ENCODE assay signal across 31 cellular contexts in genomic region chr7:35334511-35334910, GRCh38.
A peak's percentile ranks its signal among the peaks of the same experiment; 100 is the strongest.
DNase-seq lines count a peak whose midpoint lies in the region; ATAC-seq and TF ChIP-seq lines count a peak whose summit lies in the region.
"Had no signal": no experiment of that assay in that cellular context is flagged by ENCODE, and none has a peak within 500 bp of the region (broad histone marks: within the 10 kb centered on the region; RNA-seq: fewer than 3 reads in every experiment).

No MANE protein-coding gene starts in this region.

- H3K9ac ChIP-seq in PC-3 (ENCODE audit: low read length) (no peak overlapping the region), smooth muscle cell (ENCODE audit: low read depth) (no peak overlapping the region)

- WGBS in smooth muscle cell (ENCODE audit: low lambda C conversion rate): 12% methylated on average over 3 of the region's 3 CpGs

- peaks cover 3% of the 10 kb centered on the region for H3K27me3 Mint-ChIP-seq in activated CD4-positive, alpha-beta T cell treated with anti-CD3 and anti-CD28 coated beads, Interleukin-2, amount 10 ng/mL, durations not matched to agents 24 days and 14 days
- peaks cover 5% of the 10 kb centered on the region for H3K27me3 Mint-ChIP-seq in activated CD4-positive, alpha-beta T cell treated with anti-CD3 and anti-CD28 coated beads, Interleukin-2, amount 10 ng/mL, durations not matched to agents 7 days and 5 days

- H4K20me1 ChIP-seq in PC-3 (ENCODE audit: low read length) (no peaks in the 10 kb centered on the region), smooth muscle cell (ENCODE audit: low read depth) (no peaks in the 10 kb centered on the region)

- H3K27ac Mint-ChIP-seq in activated CD4-positive, alpha-beta T cell treated with anti-CD3 and anti-CD28 coated beads, Interleukin-2, amount 10 ng/mL, durations not matched to agents 24 days and 14 days: no peak overlapping the region
- no peak overlapping the region for H3K27ac Mint-ChIP-seq in activated CD4-positive, alpha-beta T cell treated with anti-CD3 and anti-CD28 coated beads, Interleukin-2, amount 10 ng/mL, durations not matched to agents 7 days and 5 days
- H3K27ac Mint-ChIP-seq: activated CD8-positive, alpha-beta T cell treated with anti-CD3 and anti-CD28 coated beads, Interleukin-2, amount 10 ng/mL, durations not matched to agents 7 days and 5 days; activated naive CD4-positive, alpha-beta T cell treated with anti-CD3 and anti-CD28 coated beads, Interleukin-2, amount 50 U/mL, for 24 hours; activated T-helper 2 cell treated with anti-CD3 and anti-CD28 coated beads, Interferon-gamma antibody, Interleukin-2, Interleukin-4, amounts not matched to agents 10 μg/mL and 5 μg/mL and 100 μg/mL, durations not matched to agents 14 hours and 24 hours and 36 hours; naive thymus-derived CD8-positive, alpha-beta T cell; T-cell had no signal

- CTCF ChIA-PET in activated CD4-positive, alpha-beta T cell treated with anti-CD3 and anti-CD28 coated beads, Interleukin-2, amount 10 ng/mL, durations not matched to agents 7 days and 5 days (lab: Charles Lee): no interaction called here
- CTCF ChIA-PET in PC-3 (lab: Charles Lee): no interaction called here

- intact Hi-C loops in activated CD4-positive, alpha-beta T cell treated with anti-CD3 and anti-CD28 coated beads, Interleukin-2, amount 10 ng/mL, durations not matched to agents 24 days and 14 days (cut with micrococcal nuclease): no loop called here
- intact Hi-C loops in PC-3 (cut with micrococcal nuclease): no loop called here

- H3K9me3 ChIP-seq in PC-3 (ENCODE audit: low read length) (no peaks in the 10 kb centered on the region), smooth muscle cell (replicated peaks; ENCODE audit: low read depth) (no peaks in the 10 kb centered on the region)
- H3K9me3 ChIP-seq: A549, BE2C, gastrocnemius medialis, Peyer's patch, transverse colon had no signal

- H3K4me2 ChIP-seq in PC-3 (ENCODE audit: low read length) (no peak overlapping the region), smooth muscle cell (peak overlapping the region; percentile 33)
- H3K4me2 ChIP-seq: A549 had no signal

- H3K4me3 ChIP-seq in PC-3 (ENCODE audit: low read length) (no peak overlapping the region), epithelial cell of esophagus (ENCODE audit: low read length) (no peak overlapping the region), smooth muscle cell (no peak overlapping the region)
- H3K4me3 ChIP-seq: A549, gastrocnemius medialis, Peyer's patch, skin epidermis, transverse colon had no signal

- ATAC-seq in PC-3: no peak; the same call in 1 of the 2 replicates
- ATAC-seq: A549; activated CD4-positive, CD25-positive, alpha-beta regulatory T cell treated with anti-CD3 and anti-CD28 coated beads, Interleukin-2, amount 50 U/mL, for 24 hours; activated CD8-positive, alpha-beta T cell treated with anti-CD3 and anti-CD28 coated beads, Interleukin-2, amount 10 ng/mL, durations not matched to agents 7 days and 5 days; gastrocnemius medialis; HCT116; naive thymus-derived CD8-positive, alpha-beta T cell; T-cell had no signal

- H3K4me3 Mint-ChIP-seq in activated CD4-positive, alpha-beta T cell treated with anti-CD3 and anti-CD28 coated beads, Interleukin-2, amount 10 ng/mL, durations not matched to agents 24 days and 14 days: no peak overlapping the region
- no peak overlapping the region for H3K4me3 Mint-ChIP-seq in activated CD4-positive, alpha-beta T cell treated with anti-CD3 and anti-CD28 coated beads, Interleukin-2, amount 10 ng/mL, durations not matched to agents 7 days and 5 days
- H3K4me3 Mint-ChIP-seq: activated CD8-positive, alpha-beta T cell treated with anti-CD3 and anti-CD28 coated beads, Interleukin-2, amount 10 ng/mL, durations not matched to agents 7 days and 5 days; activated naive CD4-positive, alpha-beta T cell treated with anti-CD3 and anti-CD28 coated beads, Interleukin-2, amount 50 U/mL, for 24 hours; naive thymus-derived CD8-positive, alpha-beta T cell; T-cell had no signal

- H3K36me3 ChIP-seq in PC-3 (ENCODE audit: low read depth, low read length) (no peaks in the 10 kb centered on the region), smooth muscle cell (ENCODE audit: low read depth) (no peaks in the 10 kb centered on the region)
- H3K36me3 ChIP-seq: BE2C, gastrocnemius medialis, Peyer's patch, transverse colon had no signal

- H3F3A ChIP-seq in PC-3 (ENCODE audit: low read length, unreplicated experiment): no peaks in the 10 kb centered on the region
- H3F3A ChIP-seq in smooth muscle cell (ENCODE audit: low read depth): peaks cover 29% of the 10 kb centered on the region

- H3K4me1 ChIP-seq in PC-3 (ENCODE audit: insufficient read depth, low read length): no peaks in the 10 kb centered on the region
- H3K4me1 ChIP-seq in smooth muscle cell (ENCODE audit: low read depth): peaks cover 6% of the 10 kb centered on the region
- H3K4me1 ChIP-seq: A549, gastrocnemius medialis, Peyer's patch, transverse colon had no signal

- H2AFZ ChIP-seq in PC-3 (ENCODE audit: low read length) (no peak overlapping the region), smooth muscle cell (ENCODE audit: low read depth) (no peak overlapping the region)

- POLR2A ChIA-PET in activated CD4-positive, alpha-beta T cell treated with anti-CD3 and anti-CD28 coated beads, Interleukin-2, amount 10 ng/mL, durations not matched to agents 7 days and 5 days (lab: Charles Lee): no interaction called here
- POLR2A ChIA-PET in PC-3 (lab: Charles Lee; ENCODE audit: unreplicated experiment): no interaction called here

- BruUV-seq in PC-3 (replicated peaks; lab: Mats Ljungman, UMichigan): no TSS peak

- H3K9me2 ChIP-seq in PC-3 (replicated peaks; ENCODE audit: low read length): no peaks in the 10 kb centered on the region

- H3K9me3 Mint-ChIP-seq in activated CD4-positive, alpha-beta T cell treated with anti-CD3 and anti-CD28 coated beads, Interleukin-2, amount 10 ng/mL, durations not matched to agents 24 days and 14 days: no peaks in the 10 kb centered on the region
- H3K9me3 Mint-ChIP-seq in activated CD4-positive, alpha-beta T cell treated with anti-CD3 and anti-CD28 coated beads, Interleukin-2, amount 10 ng/mL, durations not matched to agents 7 days and 5 days: no peaks in the 10 kb centered on the region
- H3K9me3 Mint-ChIP-seq: activated naive CD4-positive, alpha-beta T cell treated with anti-CD3 and anti-CD28 coated beads, Interleukin-2, amount 50 U/mL, for 24 hours; activated T-helper 2 cell treated with anti-CD3 and anti-CD28 coated beads, Interferon-gamma antibody, Interleukin-2, Interleukin-4, amounts not matched to agents 10 μg/mL and 5 μg/mL and 100 μg/mL, durations not matched to agents 14 hours and 24 hours and 36 hours; naive thymus-derived CD8-positive, alpha-beta T cell; T-cell had no signal

- no peaks in the 10 kb centered on the region for H3K36me3 Mint-ChIP-seq in activated CD4-positive, alpha-beta T cell treated with anti-CD3 and anti-CD28 coated beads, Interleukin-2, amount 10 ng/mL, durations not matched to agents 24 days and 14 days (ENCODE audit: low read depth)
- no peaks in the 10 kb centered on the region for H3K36me3 Mint-ChIP-seq in activated CD4-positive, alpha-beta T cell treated with anti-CD3 and anti-CD28 coated beads, Interleukin-2, amount 10 ng/mL, durations not matched to agents 7 days and 5 days (ENCODE audit: low read depth)
- H3K36me3 Mint-ChIP-seq: activated naive CD4-positive, alpha-beta T cell treated with anti-CD3 and anti-CD28 coated beads, Interleukin-2, amount 50 U/mL, for 24 hours; naive thymus-derived CD8-positive, alpha-beta T cell; T-cell had no signal

- H3K27me3 ChIP-seq in PC-3 (ENCODE audit: low read length): peaks cover 29% of the 10 kb centered on the region
- H3K27me3 ChIP-seq in smooth muscle cell (ENCODE audit: low read depth): no peaks in the 10 kb centered on the region
- H3K27me3 ChIP-seq: BE2C, gastrocnemius medialis, Peyer's patch, transverse colon had no signal

- H3K4me1 Mint-ChIP-seq in activated CD4-positive, alpha-beta T cell treated with anti-CD3 and anti-CD28 coated beads, Interleukin-2, amount 10 ng/mL, durations not matched to agents 24 days and 14 days: no peaks in the 10 kb centered on the region
- H3K4me1 Mint-ChIP-seq in activated CD4-positive, alpha-beta T cell treated with anti-CD3 and anti-CD28 coated beads, Interleukin-2, amount 10 ng/mL, durations not matched to agents 7 days and 5 days: no peaks in the 10 kb centered on the region
- H3K4me1 Mint-ChIP-seq: activated naive CD4-positive, alpha-beta T cell treated with anti-CD3 and anti-CD28 coated beads, Interleukin-2, amount 50 U/mL, for 24 hours; naive thymus-derived CD8-positive, alpha-beta T cell; T-cell had no signal

- TF ChIP-seq CTCF in PC-3 (conservative IDR thresholded peaks at IDR 0.05; ENCODE audit: low read depth, low read length): no peak
- TF ChIP-seq CTCF in epithelial cell of esophagus (IDR thresholded peaks at IDR 0.05; ENCODE audit: insufficient read depth, low read depth, low read length, missing control alignments): no peak
- no peak for TF ChIP-seq CTCF in smooth muscle cell (IDR thresholded peaks at IDR 0.05; ENCODE audit: borderline replicate concordance, insufficient read depth, poor library complexity, severe bottlenecking)

- DNase-seq in activated CD4-positive, alpha-beta T cell treated with anti-CD3 and anti-CD28 coated beads, Interleukin-2, amount 10 ng/mL, durations not matched to agents 24 days and 14 days: peak; percentile 22
- no peak for DNase-seq in activated CD4-positive, alpha-beta T cell treated with anti-CD3 and anti-CD28 coated beads, Interleukin-2, amount 10 ng/mL, durations not matched to agents 7 days and 5 days
- DNase-seq in PC-3: peak; percentile 57
- DNase-seq in epithelial cell of esophagus (ENCODE audit: low read depth): peak; percentile 41
- DNase-seq in smooth muscle cell (lab: John Stamatoyannopoulos, UW; ENCODE audit: unreplicated experiment): no peak
- no peak for DNase-seq in NCI-H524 (lab: John Stamatoyannopoulos, UW)
- DNase-seq in NCI-H2196 (lab: John Stamatoyannopoulos, UW; ENCODE audit: unreplicated experiment): no peak
- no peak for DNase-seq in mucosa of gallbladder (ENCODE audit: low spot score)
- DNase-seq: activated CD8-positive, alpha-beta T cell treated with anti-CD3 and anti-CD28 coated beads, Interleukin-2, amount 10 ng/mL, durations not matched to agents 7 days and 5 days; aorta; BE2C; DMS79; gastrocnemius medialis; hypothalamus; KG1; midbrain; MV-4-11; naive thymus-derived CD8-positive, alpha-beta T cell; NCI-H1436 treated with DMSO at 0.1 percent for 48 hours; NCI-H2171; NCI-H69; Peyer's patch; stimulated activated CD4-positive, alpha-beta T cell treated with anti-CD3 and anti-CD28 coated beads, Interleukin-2, amount 100 ng/mL, for 48 hours; T-cell; transverse colon had no signal

- no peaks in the 10 kb centered on the region for H3K79me2 ChIP-seq in PC-3 (ENCODE audit: low read length)
- H3K79me2 ChIP-seq in smooth muscle cell (ENCODE audit: low read depth): no peaks in the 10 kb centered on the region

- H3K27ac ChIP-seq in PC-3 (ENCODE audit: low read length) (no peak overlapping the region), smooth muscle cell (ENCODE audit: low read depth) (peak overlapping the region; percentile 43)
- H3K27ac ChIP-seq: A549, gastrocnemius medialis, Peyer's patch, skin epidermis, transverse colon had no signal

Comparison
In these comparisons a context has a peak if more than half of its experiments do, and no peak if none do; other contexts are left out.
1. DNase-seq: peak in activated CD4-positive, alpha-beta T cell treated with anti-CD3 and anti-CD28 coated beads, Interleukin-2, amount 10 ng/mL, durations not matched to agents 24 days and 14 days (single experiment), PC-3 (single experiment) and epithelial cell of esophagus (single experiment); none in activated CD4-positive, alpha-beta T cell treated with anti-CD3 and anti-CD28 coated beads, Interleukin-2, amount 10 ng/mL, durations not matched to agents 7 days and 5 days (single experiment), smooth muscle cell (single experiment), NCI-H524 (0 of 2), NCI-H2196 (single experiment) and mucosa of gallbladder (single experiment).